In the genomic region with DNA sequence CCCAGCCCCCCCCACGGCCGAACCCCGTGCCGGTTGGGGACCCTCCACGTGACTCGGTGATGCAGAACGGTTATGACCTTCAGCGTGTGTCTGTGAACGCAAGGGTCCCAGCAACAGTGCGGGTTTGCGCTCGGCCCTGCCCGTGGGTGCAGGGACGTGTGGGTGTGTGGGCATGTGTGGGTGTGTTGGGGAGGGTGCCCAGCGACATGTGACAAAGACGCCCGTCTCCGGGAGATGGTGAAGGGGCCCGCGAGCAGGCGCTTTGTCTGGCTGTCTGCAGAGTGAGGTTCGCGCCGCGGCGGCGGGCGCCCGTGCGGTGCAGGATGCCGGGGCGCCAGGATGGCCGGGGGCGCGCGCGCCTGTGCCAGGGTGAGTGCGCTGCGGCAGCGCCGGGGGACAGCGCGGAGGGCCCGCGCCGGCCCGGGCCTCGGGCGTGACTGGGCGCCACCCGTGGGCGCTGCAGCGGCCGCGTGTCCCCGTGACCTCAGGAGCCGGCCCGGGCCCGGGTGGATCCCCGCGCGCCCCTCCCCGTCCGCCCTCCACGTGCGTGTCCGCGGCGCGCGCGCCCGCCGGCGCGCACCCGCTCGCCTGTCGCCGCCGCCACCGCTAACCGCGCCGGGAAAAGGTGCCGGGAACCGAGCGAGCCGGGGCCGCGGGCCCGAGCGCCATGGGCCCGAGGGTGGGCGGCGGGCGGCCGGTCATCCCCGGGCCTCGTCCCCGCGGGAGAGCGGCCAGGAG, we compare ENCODE assay signal across 8 cellular contexts. TPM values are rescaled to one million over a fixed set of nuclear protein-coding genes. Genes with fewer than 3 reads are reported as not detected.
DNase-seq lines count a peak whose midpoint lies in the region; ATAC-seq and TF ChIP-seq lines count a peak whose summit lies in the region.

A gene (plus strand): TSS at position 569 of the 738 bp plus-strand sequence. CDS start 681 bp downstream, outside the sequence.

- H3K27me3 ChIP-seq in HL-60 (ENCODE audit: insufficient read depth, poor library complexity, severe bottlenecking) (no peaks in the 10 kb centered on the region), right lobe of liver (no peaks in the 10 kb centered on the region)

- ATAC-seq in GM19463 (IDR thresholded peaks at IDR 0.05; ENCODE audit: unreplicated experiment), result peak; percentile 23
- peak; percentile 0 to 32 (median 8) for ATAC-seq in right lobe of liver
- peak; percentile 41 for ATAC-seq in stimulated activated naive CD8-positive, alpha-beta T cell treated with anti-CD3 and anti-CD28 coated beads, Interleukin-15, Interleukin-2, amounts not matched to agents 100 U/mL and 50 U/mL, for 24 hours

- peak within 1 kb of the TSS; percentile 93 for H3K27ac Mint-ChIP-seq in T-helper 2 cell treated with Interferon-gamma antibody and Interleukin-4, amounts not matched to agents 5 μg/mL and 100 μg/mL, for 36 hours

- peak within 1 kb of the TSS; percentile 92 for H3K4me3 Mint-ChIP-seq in T-helper 2 cell treated with Interferon-gamma antibody and Interleukin-4, amounts not matched to agents 5 μg/mL and 100 μg/mL, for 36 hours

- no peak for TF ChIP-seq POLR2A in right lobe of liver (IDR thresholded peaks at IDR 0.05)

- peaks cover 9% of the 10 kb centered on the region for H3K4me1 Mint-ChIP-seq in T-helper 2 cell treated with Interferon-gamma antibody and Interleukin-4, amounts not matched to agents 5 μg/mL and 100 μg/mL, for 36 hours (ENCODE audit: low read depth)

- TF ChIP-seq CTCF in HL-60 (IDR thresholded peaks at IDR 0.05; ENCODE audit: insufficient read depth, low read length) (no peak), right lobe of liver (IDR thresholded peaks at IDR 0.05) (no peak)

- H3K27ac ChIP-seq in HL-60 (replicated peaks) (peak within 1 kb of the TSS; percentile 96), right lobe of liver (peak within 1 kb of the TSS; percentile 41 to 67 (median 53))

- no peaks in the 10 kb centered on the region for H3K9me3 Mint-ChIP-seq in T-helper 2 cell treated with Interferon-gamma antibody and Interleukin-4, amounts not matched to agents 5 μg/mL and 100 μg/mL, for 36 hours

- H3K4me1 ChIP-seq in right lobe of liver, result peaks cover 0 to 9% (median 0%) of the 10 kb centered on the region in 4 donors

- peak within 1 kb of the TSS; percentile 76 for H3K4me3 ChIP-seq in HL-60 (replicated peaks; ENCODE audit: insufficient read depth, low read length)
- H3K4me3 ChIP-seq in right lobe of liver, result peak within 1 kb of the TSS; percentile 30 to 54 (median 47)

- DNase-seq in DMS53 treated with DMSO at 0.1 percent for 48 hours (lab: John Stamatoyannopoulos, UW; ENCODE audit: unreplicated experiment) (peak; percentile 42), HL-60 (ENCODE audit: low read depth in 1 of 2, low spot score in 1 of 2) (no peak), dermis microvascular lymphatic vessel endothelial cell (ENCODE audit: low read depth in 2 of 2) (peak in 1 of 2 donors; percentile 52), right lobe of liver (peak in 2 of 3 donors; percentile 59 to 75), ecto neural progenitor cell (ENCODE audit: low spot score) (no peak)
- no peak for DNase-seq in T-helper 2 cell treated with Interferon-gamma antibody and Interleukin-4, amounts not matched to agents 5 μg/mL and 100 μg/mL, for 36 hours (ENCODE audit: low spot score)
- peak; percentile 51 for DNase-seq in stimulated activated naive CD8-positive, alpha-beta T cell treated with anti-CD3 and anti-CD28 coated beads, Interleukin-15, Interleukin-2, amounts not matched to agents 100 U/mL and 50 U/mL, for 24 hours

- H3K27me3 Mint-ChIP-seq in T-helper 2 cell treated with Interferon-gamma antibody and Interleukin-4, amounts not matched to agents 5 μg/mL and 100 μg/mL, for 36 hours (ENCODE audit: low read depth), result no peaks in the 10 kb centered on the region

- no peaks in the 10 kb centered on the region for H3K36me3 Mint-ChIP-seq in T-helper 2 cell treated with Interferon-gamma antibody and Interleukin-4, amounts not matched to agents 5 μg/mL and 100 μg/mL, for 36 hours (ENCODE audit: low read depth)

- H3K36me3 ChIP-seq in right lobe of liver, result peaks cover 0 to 25% (median 6%) of the 10 kb centered on the region in 4 donors

- intact Hi-C loops in right lobe of liver (cut with DNase I), result loop anchor here in 1 of 2 donors (10.0 kb wide), 1 partner anchor 88 kb away; no protein-coding TSS in a partner anchor

- WGBS in right lobe of liver (ENCODE audit: insufficient coverage, low coverage, low lambda C conversion rate, missing lambda C conversion rate), result 52% methylated on average over 12 of the region's 103 CpGs

- H3K9me3 ChIP-seq in right lobe of liver, result no peaks in the 10 kb centered on the region

RNA-seq across cellular contexts. Expression of the gene that starts here (rescaled TPM):
- 17.1 and 21.1 TPM in 2 replicates for total RNA-seq in dermis microvascular lymphatic vessel endothelial cell
- total RNA-seq in right lobe of liver, result 1 to 10 TPM in 3 of 6 experiments, under 1 TPM in 3; 0.48 to 4.7 (median 1.1) TPM

Comparison
In these comparisons a context has a peak if more than half of its experiments do, and no peak if none do; other contexts are left out.
1. DNase-seq: peak in DMS53 treated with DMSO at 0.1 percent for 48 hours (single experiment), right lobe of liver (2 of 3) and stimulated activated naive CD8-positive, alpha-beta T cell treated with anti-CD3 and anti-CD28 coated beads, Interleukin-15, Interleukin-2, amounts not matched to agents 100 U/mL and 50 U/mL, for 24 hours (single experiment); none in HL-60 (0 of 2), T-helper 2 cell treated with Interferon-gamma antibody and Interleukin-4, amounts not matched to agents 5 μg/mL and 100 μg/mL, for 36 hours (single experiment) and ecto neural progenitor cell (single experiment).
2. Peak in every context shown above with its lines, with median percentiles within 50 percentile points of each other: ATAC-seq.